8 cellular contexts compared by ENCODE assay signal in genomic region chr22:46934746-46935491, GRCh38.
DNase-seq lines count a peak whose midpoint lies in the region; ATAC-seq and TF ChIP-seq lines count a peak whose summit lies in the region.

No MANE protein-coding gene starts in this region.

- peak overlapping the region in 4 of 5 donors; percentile 26 to 80 (median 50) for H3K27ac ChIP-seq in adrenal gland
- peak overlapping the region; percentile 75 to 98 (median 84) for H3K27ac ChIP-seq in right lobe of liver

- WGBS in adrenal gland, 4 donors, result 82 to 86% (median 85%) methylated on average over 13 to 14 of the region's 14 CpGs
- WGBS in right lobe of liver (ENCODE audit: insufficient coverage, low coverage, low lambda C conversion rate, missing lambda C conversion rate), result 60% methylated on average over 5 of the region's 14 CpGs

- no peaks in the 10 kb centered on the region for H3K36me3 ChIP-seq in adrenal gland (replicated peaks in 1 of 2)
- peaks cover 0 to 4% (median 0%) of the 10 kb centered on the region in 4 donors for H3K36me3 ChIP-seq in right lobe of liver

- DNase-seq in GM04504 (ENCODE audit: low read depth), result peak; percentile 72
- peak; percentile 99 for DNase-seq in HT1080 (ENCODE audit: low read depth)
- peak in 6 of 7 donors; percentile 56 to 82 (median 72) for DNase-seq in adrenal gland
- DNase-seq in right lobe of liver, result no peak
- no peak for DNase-seq in NCI-H1417 treated with DMSO at 0.1 percent for 48 hours (lab: John Stamatoyannopoulos, UW)
- no peak for DNase-seq in stimulated activated naive CD4-positive, alpha-beta T cell (lab: John Stamatoyannopoulos, UW)

- H3K27me3 ChIP-seq in adrenal gland, result no peaks in the 10 kb centered on the region
- no peaks in the 10 kb centered on the region for H3K27me3 ChIP-seq in right lobe of liver

- intact Hi-C loops in adrenal gland (cut with DNase I), result no loop called here
- intact Hi-C loops in right lobe of liver (cut with DNase I), result loop anchor here in 1 of 2 donors (10.0 kb wide), 1 partner anchor 120 kb away; no protein-coding TSS in a partner anchor

- H3K9me3 ChIP-seq in adrenal gland (replicated peaks in 1 of 3) (no peaks in the 10 kb centered on the region), right lobe of liver (no peaks in the 10 kb centered on the region)

- TF ChIP-seq CTCF in adrenal gland (IDR thresholded peaks at IDR 0.05), result no peak
- TF ChIP-seq CTCF in right lobe of liver (IDR thresholded peaks at IDR 0.05), result no peak

- H3K4me1 ChIP-seq in adrenal gland (replicated peaks in 1 of 2) (no peaks in the 10 kb centered on the region), right lobe of liver (peaks cover 0 to 35% (median 10%) of the 10 kb centered on the region in 4 donors)

- no peak overlapping the region for H3K4me3 ChIP-seq in adrenal gland
- H3K4me3 ChIP-seq in right lobe of liver, result peak overlapping the region in 2 of 3 donors; percentile 25 to 35

- TF ChIP-seq POLR2A in adrenal gland (IDR thresholded peaks at IDR 0.05) (no peak), right lobe of liver (IDR thresholded peaks at IDR 0.05) (no peak)

- ATAC-seq in right lobe of liver, result peak in 3 of 4 donors; percentile 9 to 64 (median 13)
- no peak for ATAC-seq in GM19463 (IDR thresholded peaks at IDR 0.05; ENCODE audit: unreplicated experiment)
- ATAC-seq in GM19328 (IDR thresholded peaks at IDR 0.05; ENCODE audit: unreplicated experiment), result no peak

Comparison
In these comparisons a context has a peak if more than half of its experiments do, and no peak if none do; other contexts are left out.
1. DNase-seq: peak in GM04504 (single experiment), HT1080 (single experiment) and adrenal gland (6 of 7); none in right lobe of liver (0 of 3), NCI-H1417 treated with DMSO at 0.1 percent for 48 hours (single experiment) and stimulated activated naive CD4-positive, alpha-beta T cell (0 of 6).
2. H3K4me3 ChIP-seq: peak in right lobe of liver (2 of 3); none in adrenal gland (0 of 4).
3. ATAC-seq: peak in right lobe of liver (3 of 4); none in GM19463 (single experiment) and GM19328 (single experiment).